ENCODE assay signal across 15 cellular contexts in genomic region chr19:38615007-38615581, GRCh38. TPM values are rescaled to one million over a fixed set of nuclear protein-coding genes. Genes with fewer than 3 reads are reported as not detected.
DNase-seq lines count a peak whose midpoint lies in the region; ATAC-seq lines count a peak whose summit lies in the region.
"Had no signal": no experiment of that assay in that cellular context is flagged by ENCODE, and none has a peak within 500 bp of the region (broad histone marks: within the 10 kb centered on the region; RNA-seq: fewer than 3 reads in every experiment).

No MANE protein-coding gene starts in this region.

- no peak for ATAC-seq in activated naive CD4-positive, alpha-beta T cell treated with anti-CD3 and anti-CD28 coated beads, Interleukin-2, amount 50 U/mL, for 72 hours
- ATAC-seq in natural killer cell treated with Interleukin-12 subunit alpha and Interleukin-12 subunit beta and Interleukin-15 and Interleukin-18, amount 100 ng/mL, for 72 hours: no peak
- ATAC-seq: left colon had no signal

- no peaks in the 10 kb centered on the region for H3K27me3 Mint-ChIP-seq in T-helper 2 cell treated with Interferon-gamma antibody and Interleukin-4, amounts not matched to agents 5 μg/mL and 100 μg/mL, for 36 hours (ENCODE audit: low read depth)
- H3K27me3 Mint-ChIP-seq in natural killer cell treated with Interleukin-12 subunit alpha and Interleukin-12 subunit beta and Interleukin-15 and Interleukin-18, amount 100 ng/mL, for 72 hours: no peaks in the 10 kb centered on the region

- no peaks in the 10 kb centered on the region for H3K9me3 Mint-ChIP-seq in T-helper 2 cell treated with Interferon-gamma antibody and Interleukin-4, amounts not matched to agents 5 μg/mL and 100 μg/mL, for 36 hours
- H3K9me3 Mint-ChIP-seq in activated naive CD4-positive, alpha-beta T cell treated with anti-CD3 and anti-CD28 coated beads, Interleukin-2, amount 50 U/mL, for 72 hours: no peaks in the 10 kb centered on the region
- H3K9me3 Mint-ChIP-seq in natural killer cell treated with Interleukin-12 subunit alpha and Interleukin-12 subunit beta and Interleukin-15 and Interleukin-18, amount 100 ng/mL, for 72 hours: no peaks in the 10 kb centered on the region

- peaks cover under 1% of the 10 kb centered on the region for H3K36me3 ChIP-seq in H7 (replicated peaks; ENCODE audit: control insufficient read depth, insufficient read depth, low read length)
- H3K36me3 ChIP-seq: ascending aorta had no signal

- DNase-seq in T-helper 2 cell treated with Interferon-gamma antibody and Interleukin-4, amounts not matched to agents 5 μg/mL and 100 μg/mL, for 36 hours (ENCODE audit: low spot score): no peak
- DNase-seq in T-helper 2 cell (no peak), H7 (peak; percentile 34), cerebellum (ENCODE audit: low spot score) (no peak), foreskin melanocyte (no peak)
- DNase-seq in activated naive CD4-positive, alpha-beta T cell treated with anti-CD3 and anti-CD28 coated beads, Interleukin-2, amount 50 U/mL, for 72 hours (ENCODE audit: low spot score in 2 of 2): no peak
- DNase-seq in natural killer cell treated with Interleukin-12 subunit alpha and Interleukin-12 subunit beta and Interleukin-15 and Interleukin-18, amount 100 ng/mL, for 72 hours (ENCODE audit: low spot score): no peak
- no peak for DNase-seq in central memory CD4-positive, alpha-beta T cell
- DNase-seq: 8988T, dorsolateral prefrontal cortex, left colon, NCI-H1092, tibial artery had no signal

- H3K4me3 ChIP-seq in H7 (ENCODE audit: insufficient read depth, low read depth, low read length): no peak overlapping the region
- H3K4me3 ChIP-seq: ascending aorta, dorsolateral prefrontal cortex, hepatocyte, tibial artery had no signal

- peak overlapping the region; percentile 81 for H3K27ac Mint-ChIP-seq in T-helper 2 cell treated with Interferon-gamma antibody and Interleukin-4, amounts not matched to agents 5 μg/mL and 100 μg/mL, for 36 hours
- H3K27ac Mint-ChIP-seq in activated naive CD4-positive, alpha-beta T cell treated with anti-CD3 and anti-CD28 coated beads, Interleukin-2, amount 50 U/mL, for 72 hours: peak overlapping the region; percentile 58 to 73
- peak overlapping the region; percentile 2 to 89 for H3K27ac Mint-ChIP-seq in natural killer cell treated with Interleukin-12 subunit alpha and Interleukin-12 subunit beta and Interleukin-15 and Interleukin-18, amount 100 ng/mL, for 72 hours

- H3K4me3 Mint-ChIP-seq in T-helper 2 cell treated with Interferon-gamma antibody and Interleukin-4, amounts not matched to agents 5 μg/mL and 100 μg/mL, for 36 hours: peak overlapping the region; percentile 76
- H3K4me3 Mint-ChIP-seq in natural killer cell treated with Interleukin-12 subunit alpha and Interleukin-12 subunit beta and Interleukin-15 and Interleukin-18, amount 100 ng/mL, for 72 hours: peak overlapping the region; percentile 77

- no peaks in the 10 kb centered on the region for H3K27me3 ChIP-seq in H7 (ENCODE audit: control insufficient read depth, insufficient read depth, low read length)
- H3K27me3 ChIP-seq: ascending aorta, dorsolateral prefrontal cortex, hepatocyte, tibial artery had no signal

- H3K4me1 Mint-ChIP-seq in T-helper 2 cell treated with Interferon-gamma antibody and Interleukin-4, amounts not matched to agents 5 μg/mL and 100 μg/mL, for 36 hours (ENCODE audit: low read depth): peaks cover 32% of the 10 kb centered on the region
- peaks cover 45 to 52% of the 10 kb centered on the region in 2 donors for H3K4me1 Mint-ChIP-seq in natural killer cell treated with Interleukin-12 subunit alpha and Interleukin-12 subunit beta and Interleukin-15 and Interleukin-18, amount 100 ng/mL, for 72 hours (ENCODE audit: low read depth in 2 of 2)

- peaks cover 62% of the 10 kb centered on the region for H3K36me3 Mint-ChIP-seq in T-helper 2 cell treated with Interferon-gamma antibody and Interleukin-4, amounts not matched to agents 5 μg/mL and 100 μg/mL, for 36 hours (ENCODE audit: low read depth)
- peaks cover 45 to 48% of the 10 kb centered on the region in 2 donors for H3K36me3 Mint-ChIP-seq in activated naive CD4-positive, alpha-beta T cell treated with anti-CD3 and anti-CD28 coated beads, Interleukin-2, amount 50 U/mL, for 72 hours
- H3K36me3 Mint-ChIP-seq in natural killer cell treated with Interleukin-12 subunit alpha and Interleukin-12 subunit beta and Interleukin-15 and Interleukin-18, amount 100 ng/mL, for 72 hours: peaks cover 26% of the 10 kb centered on the region

RNA-seq across cellular contexts. Expression of gene MAP4K1, which starts 2.7 kb away (rescaled TPM):
- 8.2 and 13.7 TPM in 2 replicates for total RNA-seq in H7 (2014; rRNA removed; shearing (Covaris generic))
- 100 to 1,000 TPM; 225 to 247 TPM for total RNA-seq in activated naive CD4-positive, alpha-beta T cell treated with anti-CD3 and anti-CD28 coated beads, Interleukin-2, amount 50 U/mL, for 72 hours
- 100 to 1,000 TPM in 1 of 2 donors, 10 to 100 TPM in 1; 81.4 to 318 TPM for total RNA-seq in natural killer cell treated with Interleukin-12 subunit alpha and Interleukin-12 subunit beta and Interleukin-15 and Interleukin-18, amount 100 ng/mL, for 72 hours
- 0.27 TPM for total RNA-seq in cerebellum

RNA-seq across cellular contexts. Expression of gene EIF3K, which starts 3.9 kb away (rescaled TPM):
- 408 and 422 TPM in 2 replicates for total RNA-seq in H7 (2014; rRNA removed; shearing (Covaris generic))
- total RNA-seq in activated naive CD4-positive, alpha-beta T cell treated with anti-CD3 and anti-CD28 coated beads, Interleukin-2, amount 50 U/mL, for 72 hours: 100 to 1,000 TPM; 282 to 299 TPM
- 100 to 1,000 TPM; 216 to 286 TPM for total RNA-seq in natural killer cell treated with Interleukin-12 subunit alpha and Interleukin-12 subunit beta and Interleukin-15 and Interleukin-18, amount 100 ng/mL, for 72 hours
- 98.1 TPM for total RNA-seq in cerebellum

RNA-seq across cellular contexts. Expression of gene ACTN4, which starts 32.4 kb away (rescaled TPM):
- 163 and 226 TPM in 2 replicates for total RNA-seq in H7 (2014; rRNA removed; shearing (Covaris generic))
- 100 to 1,000 TPM; 181 to 204 TPM for total RNA-seq in activated naive CD4-positive, alpha-beta T cell treated with anti-CD3 and anti-CD28 coated beads, Interleukin-2, amount 50 U/mL, for 72 hours
- 100 to 1,000 TPM; 342 to 574 TPM for total RNA-seq in natural killer cell treated with Interleukin-12 subunit alpha and Interleukin-12 subunit beta and Interleukin-15 and Interleukin-18, amount 100 ng/mL, for 72 hours
- 71.8 TPM for total RNA-seq in cerebellum
